In the genomic region with DNA sequence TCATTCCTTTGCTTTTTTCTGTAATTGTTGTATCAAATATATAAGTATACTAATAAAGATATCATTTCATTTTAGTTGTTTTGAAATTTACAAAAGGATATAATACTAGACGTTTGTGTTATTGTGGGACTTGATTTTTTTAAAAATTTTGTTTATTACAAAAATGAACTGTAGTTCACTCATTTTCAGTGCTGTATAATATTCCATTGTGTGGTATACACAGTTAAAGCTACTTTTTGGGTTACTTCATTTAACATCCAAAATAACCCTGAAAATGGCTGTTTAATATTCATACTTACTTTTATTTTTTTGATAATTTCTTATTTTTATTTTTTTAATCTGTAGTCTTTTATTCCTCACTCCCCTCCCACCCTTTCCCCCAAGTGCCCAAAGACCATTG, we compare ENCODE assay signal across 20 cellular contexts. TPM values are rescaled to one million over a fixed set of nuclear protein-coding genes. Genes with fewer than 3 reads are reported as not detected.
DNase-seq lines count a peak whose midpoint lies in the region; ATAC-seq, FAIRE-seq and TF ChIP-seq lines count a peak whose summit lies in the region.
"Had no signal": no experiment of that assay in that cellular context is flagged by ENCODE, and none has a peak within 500 bp of the region (broad histone marks: within the 10 kb centered on the region; RNA-seq: fewer than 3 reads in every experiment).

No MANE protein-coding gene starts in this region.

- TF ChIP-seq RAD21 in HepG2 (CRISPR knock-in tag; IDR thresholded peaks at IDR 0.05) (no peak), K562 (CRISPR knock-in tag; conservative IDR thresholded peaks at IDR 0.05 in 1 of 2, IDR thresholded peaks at IDR 0.05 in 1 of 2) (no peak)

- H3K9me3 ChIP-seq in HepG2 (ENCODE audit: low read length) (no peaks in the 10 kb centered on the region), right lobe of liver (no peaks in the 10 kb centered on the region), HEK293 (ENCODE audit: control insufficient read depth, insufficient read depth, low read depth, low read length) (no peaks in the 10 kb centered on the region), K562 (replicated peaks; ENCODE audit: control insufficient read depth, insufficient read depth, low read depth, low read length) (no peaks in the 10 kb centered on the region), MM.1S (replicated peaks; ENCODE audit: insufficient read depth, low read length) (no peaks in the 10 kb centered on the region)
- H3K9me3 ChIP-seq: A549, Caco-2 had no signal

- no peaks in the 10 kb centered on the region for H3K79me2 ChIP-seq in HepG2 (ENCODE audit: insufficient read depth, low read length)
- H3K79me2 ChIP-seq in K562 (ENCODE audit: control insufficient read depth, insufficient read depth, low read length) = no peaks in the 10 kb centered on the region
- H3K79me2 ChIP-seq in MM.1S (ENCODE audit: low read length) = no peaks in the 10 kb centered on the region

- CTCF ChIA-PET in HepG2 (lab: Yijun Ruan, JAX; ENCODE audit: low intra/inter-chr PET ratio, low total read pairs) = no interaction called here
- CTCF ChIA-PET in HEK293 (lab: Yijun Ruan, JAX) = interaction anchor here (0.6 kb wide), 1 partner anchor 507 kb away, joined by 4 read pairs; no protein-coding TSS in a partner anchor
- CTCF ChIA-PET in K562 (lab: Yijun Ruan, JAX; ENCODE audit: low intra/inter-chr PET ratio) = no interaction called here

- H4K20me1 ChIP-seq in HepG2 (ENCODE audit: insufficient read depth, low read length) = no peaks in the 10 kb centered on the region
- H4K20me1 ChIP-seq in K562 (replicated peaks; ENCODE audit: control insufficient read depth, insufficient read depth, low read length) = no peaks in the 10 kb centered on the region
- no peaks in the 10 kb centered on the region for H4K20me1 ChIP-seq in MM.1S (ENCODE audit: insufficient read depth, low read length)
- H4K20me1 ChIP-seq: BLaER1 treated with 17β-estradiol and CSF1 and Interleukin-3, amounts not matched to agents 10 nM and 100 nM had no signal

- H3K9me2 ChIP-seq in MM.1S (replicated peaks; ENCODE audit: insufficient read depth, low read length) = no peaks in the 10 kb centered on the region

- TF ChIP-seq CTCF in HepG2 (CRISPR knock-in tag; IDR thresholded peaks at IDR 0.05) = no peak
- no peak for TF ChIP-seq CTCF in right lobe of liver (IDR thresholded peaks at IDR 0.05)
- TF ChIP-seq CTCF in HEK293 (tag by site-specific recombination; IDR thresholded peaks at IDR 0.05) = no peak
- TF ChIP-seq CTCF in K562 (IDR thresholded peaks at IDR 0.05 in 2 of 3, conservative IDR thresholded peaks at IDR 0.05 in 1 of 3; ENCODE audit: insufficient read depth in 2 of 3, low read depth in 1 of 3, low read length in 3 of 3) = no peak
- TF ChIP-seq CTCF in MM.1S (IDR thresholded peaks at IDR 0.05; ENCODE audit: low read length) = no peak

- peaks cover under 1% of the 10 kb centered on the region; the same call in 1 of the 2 replicates for H3F3A ChIP-seq in MM.1S (ENCODE audit: insufficient read depth, low read length)

- H3K4me2 ChIP-seq in HepG2 (ENCODE audit: low read depth, low read length) = no peak overlapping the region
- no peak overlapping the region for H3K4me2 ChIP-seq in K562 (ENCODE audit: insufficient read depth, low read length)
- H3K4me2 ChIP-seq in MM.1S (ENCODE audit: low read depth, low read length) = no peak overlapping the region
- H3K4me2 ChIP-seq: A549; BLaER1 treated with 17β-estradiol and CSF1 and Interleukin-3, amounts not matched to agents 10 nM and 100 nM had no signal

- POLR2A ChIA-PET in HepG2 (lab: Yijun Ruan, JAX) (no interaction called here), HEK293 (lab: Yijun Ruan, JAX) (no interaction called here), K562 (lab: Yijun Ruan, JAX) (interaction anchor here (1.1 kb wide), 1 partner anchor 13 kb away, joined by 3 read pairs; no protein-coding TSS in a partner anchor)

- in situ Hi-C loops in HepG2 (cut with HindIII; ENCODE audit: extremely low pct_ligation_motif_present, low pct_unique_long_range_greater_than_20kb) (loop anchor here (5.0 kb wide), 1 partner anchor 326 kb away; no protein-coding TSS in a partner anchor), K562 (cut with MboI) (loop anchor here (10.0 kb wide), 1 partner anchor 314 kb away; no protein-coding TSS in a partner anchor)

- DNase-seq in HepG2 (ENCODE audit: low spot score) (no peak), right lobe of liver (no peak), K562 (ENCODE audit: extremely low read depth in 1 of 4, low spot score in 3 of 4) (no peak), MM.1S (no peak)
- no peak for DNase-seq in activated CD8-positive, alpha-beta memory T cell treated with anti-CD3 and anti-CD28 coated beads, Interleukin-2, amount 50 U/mL, for 48 hours
- DNase-seq: 8988T; AML-193; Caco-2; Calu3; CD4-positive, alpha-beta T cell; CD8-positive, alpha-beta T cell; GF-D8 had no signal

- ATAC-seq in HepG2 (no peak), right lobe of liver (no peak), K562 (no peak)
- ATAC-seq: A549; CD8-positive, alpha-beta T cell had no signal

- WGBS in HepG2 (ENCODE audit: low lambda C conversion rate) = 2% methylated on average over 1 of the region's 1 CpG
- 41% methylated on average over 1 of the region's 1 CpG for WGBS in right lobe of liver (ENCODE audit: insufficient coverage, low coverage, low lambda C conversion rate, missing lambda C conversion rate)
- WGBS in K562 (ENCODE audit: insufficient coverage, low coverage, missing lambda C conversion rate) = 0% methylated on average over 1 of the region's 1 CpG

- FAIRE-seq in HepG2 (lab: Jason Lieb, UNC) = no peak
- FAIRE-seq in K562 (lab: Jason Lieb, UNC) = no peak
- FAIRE-seq: A549, D721Med, G401.6, GM12891, GM19239 had no signal

- intact Hi-C loops in HepG2 (cut with micrococcal nuclease; ENCODE audit: unreplicated experiment) = no loop called here
- intact Hi-C loops in right lobe of liver (cut with DNase I) = loop anchor here in 1 of 2 donors (10.0 kb wide), 1 partner anchor 304 kb away; no protein-coding TSS in a partner anchor
- intact Hi-C loops in K562 (cut with micrococcal nuclease) = no loop called here

- no peaks in the 10 kb centered on the region for H3K9me1 ChIP-seq in K562 (ENCODE audit: control insufficient read depth, insufficient read depth, low read length)

- TF ChIP-seq POLR2A in HepG2 (IDR thresholded peaks at IDR 0.05; ENCODE audit: insufficient read depth in 1 of 2, low read depth in 2 of 2, low read length in 2 of 2) (no peak), right lobe of liver (IDR thresholded peaks at IDR 0.05) (no peak), K562 (conservative IDR thresholded peaks at IDR 0.05) (no peak)

- H3K27ac ChIP-seq in HepG2 (ENCODE audit: extremely low read length, insufficient read depth, low read length) (no peak overlapping the region), right lobe of liver (no peak overlapping the region), HEK293 (ENCODE audit: extremely low read depth, low read depth, low read length) (no peak overlapping the region), K562 (ENCODE audit: extremely low read depth, low read depth, low read length) (no peak overlapping the region), MM.1S (ENCODE audit: low read length) (no peak overlapping the region)
- H3K27ac ChIP-seq: A549; BLaER1 treated with 17β-estradiol and CSF1 and Interleukin-3, amounts not matched to agents 10 nM and 100 nM; C4-2B had no signal

- H3K36me3 ChIP-seq in HepG2 (replicated peaks in 1 of 2; ENCODE audit: control insufficient read depth in 1 of 2, insufficient read depth in 2 of 2, low read length in 2 of 2) = no peaks in the 10 kb centered on the region
- H3K36me3 ChIP-seq in right lobe of liver = no peaks in the 10 kb centered on the region
- H3K36me3 ChIP-seq in HEK293 (ENCODE audit: control insufficient read depth in 2 of 2, insufficient read depth in 1 of 2, low read length in 2 of 2) = no peaks in the 10 kb centered on the region
- H3K36me3 ChIP-seq in K562 (ENCODE audit: control insufficient read depth, insufficient read depth, low read length) = no peaks in the 10 kb centered on the region
- no peaks in the 10 kb centered on the region for H3K36me3 ChIP-seq in MM.1S (replicated peaks; ENCODE audit: insufficient read depth, low read length)
- H3K36me3 ChIP-seq: BLaER1 treated with 17β-estradiol and CSF1 and Interleukin-3, amounts not matched to agents 10 nM and 100 nM had no signal

- no peak overlapping the region for H2AFZ ChIP-seq in HepG2 (ENCODE audit: low read length)
- no peak overlapping the region for H2AFZ ChIP-seq in K562 (ENCODE audit: low read depth, low read length)
- no peak overlapping the region for H2AFZ ChIP-seq in MM.1S (ENCODE audit: low read length)

- H3K4me1 ChIP-seq in HepG2 (ENCODE audit: insufficient read depth, low read length) (peaks cover 21% of the 10 kb centered on the region), right lobe of liver (no peaks in the 10 kb centered on the region), HEK293 (ENCODE audit: control insufficient read depth, insufficient read depth, low read length) (no peaks in the 10 kb centered on the region), K562 (replicated peaks in 1 of 2; ENCODE audit: control insufficient read depth in 2 of 2, insufficient read depth in 2 of 2, low read length in 2 of 2) (no peaks in the 10 kb centered on the region; a peak in 1 of 5 replicates), MM.1S (ENCODE audit: low read length) (no peaks in the 10 kb centered on the region)
- H3K4me1 ChIP-seq: A549 had no signal

- H3K27me3 ChIP-seq in HepG2 (ENCODE audit: control insufficient read depth in 1 of 2, insufficient read depth in 2 of 2, low read length in 2 of 2) (peaks cover 0 to 10% of the 10 kb centered on the region in 2 experiments; a peak in 3 of 5 replicates), right lobe of liver (no peaks in the 10 kb centered on the region), K562 (ENCODE audit: control insufficient read depth in 2 of 2, insufficient read depth in 2 of 2, low read length in 2 of 2) (no peaks in the 10 kb centered on the region), MM.1S (replicated peaks; ENCODE audit: insufficient read depth, low read length) (no peaks in the 10 kb centered on the region)
- H3K27me3 ChIP-seq: BLaER1 treated with 17β-estradiol and CSF1 and Interleukin-3, amounts not matched to agents 10 nM and 100 nM had no signal

- BruUV-seq in HepG2 (replicated peaks; lab: Mats Ljungman, UMichigan) = no TSS peak
- no TSS peak for BruUV-seq in K562 (replicated peaks; lab: Mats Ljungman, UMichigan)

- no peak overlapping the region for H3K4me3 ChIP-seq in HepG2 (replicated peaks in 1 of 3; ENCODE audit: insufficient read depth in 1 of 3, low read depth in 2 of 3, low read length in 3 of 3)
- no peak overlapping the region for H3K4me3 ChIP-seq in right lobe of liver
- no peak overlapping the region for H3K4me3 ChIP-seq in HEK293 (ENCODE audit: low read depth, low read length)
- no peak overlapping the region for H3K4me3 ChIP-seq in K562
- H3K4me3 ChIP-seq in MM.1S (ENCODE audit: low read length) = no peak overlapping the region
- H3K4me3 ChIP-seq: A549; BLaER1 treated with 17β-estradiol and CSF1 and Interleukin-3, amounts not matched to agents 10 nM and 100 nM had no signal

- no peak for TF ChIP-seq EP300 in HepG2 (IDR thresholded peaks at IDR 0.05; ENCODE audit: low read depth in 2 of 2, low read length in 2 of 2)
- no peak for TF ChIP-seq EP300 in HepG2 (CRISPR knock-in tag; IDR thresholded peaks at IDR 0.05; ENCODE audit: borderline replicate concordance)
- TF ChIP-seq EP300 in K562 (IDR thresholded peaks at IDR 0.05; ENCODE audit: low read length) = no peak

- no peak overlapping the region for H3K9ac ChIP-seq in HepG2 (ENCODE audit: insufficient read depth, low read depth, low read length)
- H3K9ac ChIP-seq in K562 (ENCODE audit: insufficient read depth in 1 of 2, low read depth in 2 of 2, low read length in 2 of 2) = no peak overlapping the region
- no peak overlapping the region for H3K9ac ChIP-seq in MM.1S (ENCODE audit: low read length)
- H3K9ac ChIP-seq: BLaER1 treated with 17β-estradiol and CSF1 and Interleukin-3, amounts not matched to agents 10 nM and 100 nM had no signal

RNA-seq across cellular contexts. Expression of gene SLC38A2, which starts 21.4 kb away (rescaled TPM):
- 230 and 368 TPM in 2 replicates for total RNA-seq in HepG2 (2016; rRNA removed; fragmentation: Illumina TruSeq; extraction: Trizol)
- 31.8 and 45.4 TPM in 2 replicates for total RNA-seq in HepG2 (2016; cell fraction: cytosol; rRNA removed; fragmentation: Illumina TruSeq; extraction: Trizol; ENCODE audit: low read depth)
- total RNA-seq in HepG2 (2016; cell fraction: insoluble cytoplasmic fraction; rRNA removed; fragmentation: Illumina TruSeq; extraction: Trizol) = 210 and 375 TPM in 2 replicates
- total RNA-seq in HepG2 (2016; cell fraction: membrane; rRNA removed; fragmentation: Illumina TruSeq; extraction: Trizol) = 98.8 and 127 TPM in 2 replicates
- total RNA-seq in HepG2 (2016; cell fraction: nucleus; rRNA removed; fragmentation: Illumina TruSeq; extraction: Trizol) = 947 and 961 TPM in 2 replicates
- 861 and 880 TPM in 2 replicates for polyA plus RNA-seq in HepG2 (2011; rRNA removed)
- polyA plus RNA-seq in HepG2 (2011; cell fraction: cytosol; rRNA removed) = 346 and 636 TPM in 2 replicates
- polyA plus RNA-seq in HepG2 (2011; cell fraction: nucleus; rRNA removed) = 926 and 1,239 TPM in 2 replicates
- 836 and 868 TPM in 2 replicates for polyA plus RNA-seq in HepG2 (2012)
- 8.1 TPM in 2 replicates for polyA plus RNA-seq in HepG2 (2016; cell fraction: cytosol; fragmentation: Illumina TruSeq; extraction: Trizol; ENCODE audit: low read depth)
- polyA plus RNA-seq in HepG2 (2016; cell fraction: insoluble cytoplasmic fraction; fragmentation: Illumina TruSeq; extraction: Trizol; ENCODE audit: low read depth) = 138 and 148 TPM in 2 replicates
- polyA plus RNA-seq in HepG2 (2016; cell fraction: membrane; fragmentation: Illumina TruSeq; extraction: Trizol; ENCODE audit: low read depth) = 24.1 and 28.9 TPM in 2 replicates
- 882 and 909 TPM in 2 replicates for polyA plus RNA-seq in HepG2 (2016; cell fraction: nucleus; fragmentation: Illumina TruSeq; extraction: Trizol; ENCODE audit: insufficient read depth, low read depth)
- 406 and 1,055 TPM in 2 replicates for polyA minus RNA-seq in HepG2 (2011; rRNA and poly(A)+ RNA removed; ENCODE audit: low replicate concordance)
- 1,075 and 1,302 TPM in 2 replicates for polyA minus RNA-seq in HepG2 (2011; cell fraction: cytosol; rRNA and poly(A)+ RNA removed)
- polyA minus RNA-seq in HepG2 (2011; cell fraction: nucleus; rRNA and poly(A)+ RNA removed) = 2,125 and 2,864 TPM in 2 replicates
- 100 to 1,000 TPM in 5 of 6 experiments, 10 to 100 TPM in 1; 77.0 to 463 (median 290) TPM for total RNA-seq in right lobe of liver
- 290 and 561 TPM in 2 replicates for total RNA-seq in K562 (2011; cell fraction: chromatin; rRNA removed; ENCODE audit: low replicate concordance)
- 141 TPM in 2 replicates for total RNA-seq in K562 (2011; cell fraction: nucleolus; rRNA removed)
- 257 and 355 TPM in 2 replicates for total RNA-seq in K562 (2011; cell fraction: nucleoplasm; rRNA removed)
- total RNA-seq in K562 (2014; rRNA removed) = 176 and 194 TPM in 2 replicates
- total RNA-seq in K562 (2014; rRNA removed; fragmentation: Illumina TruSeq; extraction: Trizol) = 227 and 308 TPM in 2 replicates
- total RNA-seq in K562 (2015; rRNA removed; fragmentation: Illumina TruSeq; extraction: Trizol) = 106 and 114 TPM in 2 replicates
- total RNA-seq in K562 (2021) = 249 and 292 TPM in 2 replicates
- 122 and 143 TPM in 2 replicates for polyA plus RNA-seq in K562 (2011; rRNA removed)
- polyA plus RNA-seq in K562 (2011; cell fraction: cytosol; rRNA removed) = 83.9 and 91.7 TPM in 2 replicates
- 241 and 296 TPM in 2 replicates for polyA plus RNA-seq in K562 (2011; cell fraction: nucleus; rRNA removed)
- 79.7 and 147 TPM in 2 replicates for polyA plus RNA-seq in K562 (2012)
- polyA plus RNA-seq in K562 (2014; fragmentation: Illumina TruSeq; extraction: Trizol) = 180 and 209 TPM in 2 replicates
- 100 to 1,000 TPM in 1 of 2 experiments, 10 to 100 TPM in 1; 98.7 to 132 TPM for polyA plus RNA-seq in K562 (2014; fragmentation: Nextera tagmentation; extraction: Ambion mirVana)
- polyA plus RNA-seq in K562 (2014; rRNA removed) = 117 and 130 TPM in 2 replicates
- polyA minus RNA-seq in K562 (2011; rRNA and poly(A)+ RNA removed) = 176 and 180 TPM in 2 replicates
- polyA minus RNA-seq in K562 (2011; cell fraction: cytosol; rRNA and poly(A)+ RNA removed) = 73.8 and 122 TPM in 2 replicates
- 275 and 440 TPM in 2 replicates for polyA minus RNA-seq in K562 (2011; cell fraction: nucleus; rRNA and poly(A)+ RNA removed)

Comparison
In these comparisons a context has a peak if more than half of its experiments do, and no peak if none do; other contexts are left out.
1. Of the 241 proteins assayed by ChIP-seq in both HepG2 and K562: peak only in HepG2: HNRNPK; only in K562: none; in both: none; in neither: 240.